22 cellular contexts compared by ENCODE assay signal in the genomic region with DNA sequence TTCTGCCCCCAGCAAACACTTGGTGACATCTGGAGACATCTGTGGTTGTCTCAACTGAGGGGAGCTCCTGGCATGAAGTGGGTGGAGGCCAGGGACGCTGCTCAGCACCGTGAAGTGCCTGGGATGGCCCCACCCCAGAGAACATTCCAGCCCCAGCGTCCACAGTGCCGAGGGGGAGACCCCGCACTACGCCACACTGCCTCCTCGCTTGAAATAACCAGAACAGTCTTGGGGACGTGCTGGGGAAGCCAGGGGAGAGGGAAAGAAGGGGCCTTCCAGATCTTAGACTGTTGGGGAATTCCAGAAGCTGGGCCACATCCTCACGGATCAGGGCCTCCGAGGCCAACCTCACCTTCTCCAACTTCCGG.
"Had no signal": no experiment of that assay in that cellular context is flagged by ENCODE, and none has a peak within 500 bp of the region (broad histone marks: within the 10 kb centered on the region; RNA-seq: fewer than 3 reads in every experiment).

No MANE protein-coding gene starts in this region.

- H3K27me3 ChIP-seq: esophagus squamous epithelium, thyroid gland had no signal

- H3K27ac Mint-ChIP-seq: activated CD4-positive, alpha-beta memory T cell treated with anti-CD3 and anti-CD28 coated beads for 36 hours; activated CD4-positive, alpha-beta T cell treated with anti-CD3 and anti-CD28 coated beads, Interleukin-2, amount 10 ng/mL, durations not matched to agents 24 days and 14 days; activated naive CD4-positive, alpha-beta T cell treated with anti-CD3 and anti-CD28 coated beads, Interleukin-2, amount 10 ng/mL, durations not matched to agents 7 days and 5 days; activated naive CD8-positive, alpha-beta T cell treated with anti-CD3 and anti-CD28 coated beads, Interleukin-2, amount 10 ng/mL, durations not matched to agents 7 days and 5 days; endodermal cell; T-helper 17 cell had no signal

- ATAC-seq: right cardiac atrium; stimulated activated naive CD8-positive, alpha-beta T cell treated with anti-CD3 and anti-CD28 coated beads, Interleukin-15, amount 100 ng/mL, for 72 hours; T-helper 17 cell had no signal

- H3K9me3 ChIP-seq: esophagus squamous epithelium, left ventricle myocardium inferior, thyroid gland had no signal

- H3K9me3 Mint-ChIP-seq: activated CD4-positive, alpha-beta memory T cell treated with anti-CD3 and anti-CD28 coated beads for 36 hours; activated naive CD4-positive, alpha-beta T cell treated with anti-CD3 and anti-CD28 coated beads, Interleukin-2, amount 10 ng/mL, durations not matched to agents 7 days and 5 days; activated naive CD8-positive, alpha-beta T cell treated with anti-CD3 and anti-CD28 coated beads, Interleukin-2, amount 10 ng/mL, durations not matched to agents 7 days and 5 days; activated T-cell treated with anti-CD3 and anti-CD28 coated beads, Interleukin-2, amount 50 U/mL, for 24 hours; endodermal cell; stimulated activated naive CD8-positive, alpha-beta T cell treated with anti-CD3 and anti-CD28 coated beads, Interleukin-15, amount 100 ng/mL, for 72 hours had no signal

- H3K4me3 Mint-ChIP-seq: activated CD4-positive, alpha-beta memory T cell treated with anti-CD3 and anti-CD28 coated beads for 36 hours; activated CD4-positive, alpha-beta T cell treated with anti-CD3 and anti-CD28 coated beads, Interleukin-2, amount 10 ng/mL, durations not matched to agents 24 days and 14 days; activated naive CD4-positive, alpha-beta T cell treated with anti-CD3 and anti-CD28 coated beads, Interleukin-2, amount 10 ng/mL, durations not matched to agents 7 days and 5 days; activated naive CD8-positive, alpha-beta T cell treated with anti-CD3 and anti-CD28 coated beads, Interleukin-2, amount 10 ng/mL, durations not matched to agents 7 days and 5 days; activated T-cell treated with anti-CD3 and anti-CD28 coated beads, Interleukin-2, amount 50 U/mL, for 24 hours; endodermal cell; stimulated activated naive CD8-positive, alpha-beta T cell treated with anti-CD3 and anti-CD28 coated beads, Interleukin-15, amount 100 ng/mL, for 72 hours; T-helper 17 cell had no signal

- H3K4me3 ChIP-seq: esophagus squamous epithelium, left ventricle myocardium inferior, thyroid gland had no signal

- H3K27ac ChIP-seq: esophagus squamous epithelium, left ventricle myocardium inferior, thyroid gland had no signal

- FAIRE-seq: astrocyte had no signal

- H3K27me3 Mint-ChIP-seq: activated T-cell treated with anti-CD3 and anti-CD28 coated beads, Interleukin-2, amount 50 U/mL, for 24 hours; stimulated activated naive CD8-positive, alpha-beta T cell treated with anti-CD3 and anti-CD28 coated beads, Interleukin-15, amount 100 ng/mL, for 72 hours; T-helper 17 cell had no signal

- DNase-seq: activated CD4-positive, alpha-beta memory T cell treated with anti-CD3 and anti-CD28 coated beads for 36 hours; activated CD4-positive, alpha-beta T cell treated with anti-CD3 and anti-CD28 coated beads, Interleukin-2, amount 10 ng/mL, durations not matched to agents 24 days and 14 days; activated CD4-positive, CD25-positive, alpha-beta regulatory T cell treated with anti-CD3 and anti-CD28 coated beads, Interleukin-2, amount 50 U/mL, for 72 hours; activated CD8-positive, alpha-beta memory T cell treated with anti-CD3 and anti-CD28 coated beads, Interleukin-2, amount 50 U/mL, for 48 hours; activated gamma-delta T cell; activated naive CD4-positive, alpha-beta T cell treated with anti-CD3 and anti-CD28 coated beads, Interleukin-2, amount 10 ng/mL, durations not matched to agents 7 days and 5 days; activated naive CD8-positive, alpha-beta T cell treated with anti-CD3 and anti-CD28 coated beads, Interleukin-2, amount 10 ng/mL, durations not matched to agents 7 days and 5 days; activated T-cell treated with anti-CD3 and anti-CD28 coated beads, Interleukin-2, amount 50 U/mL, for 24 hours; amniotic stem cell; central memory CD4-positive, alpha-beta T cell; endodermal cell; esophagus squamous epithelium; foreskin melanocyte; left ventricle myocardium inferior; occipital lobe; right cardiac atrium; stimulated activated CD4-positive, alpha-beta T cell treated with anti-CD3 and anti-CD28 coated beads, Interleukin-15, amount 100 ng/mL, for 24 hours; stimulated activated naive CD8-positive, alpha-beta T cell treated with anti-CD3 and anti-CD28 coated beads, Interleukin-15, amount 100 ng/mL, for 72 hours; substantia nigra; T-helper 17 cell; thyroid gland had no signal
